In genomic region chr20:7859371-7859802, GRCh38 we compare ENCODE assay signal across 1 cellular context.
TF ChIP-seq lines count a peak whose summit lies in the region.

No MANE protein-coding gene starts in this region.

TF ChIP-seq in GM12878, 131 proteins besides CTCF, POLR2A, EP300 and RAD21 (continued from another document):
- TF ChIP-seq CUX1 (IDR thresholded peaks at IDR 0.05; ENCODE audit: insufficient replicate concordance, low read depth, low read length) (no peak), RAD51 (IDR thresholded peaks at IDR 0.05) (no peak), HDAC6 (IDR thresholded peaks at IDR 0.05; ENCODE audit: unreplicated experiment) (no peak)
